In the genomic region with DNA sequence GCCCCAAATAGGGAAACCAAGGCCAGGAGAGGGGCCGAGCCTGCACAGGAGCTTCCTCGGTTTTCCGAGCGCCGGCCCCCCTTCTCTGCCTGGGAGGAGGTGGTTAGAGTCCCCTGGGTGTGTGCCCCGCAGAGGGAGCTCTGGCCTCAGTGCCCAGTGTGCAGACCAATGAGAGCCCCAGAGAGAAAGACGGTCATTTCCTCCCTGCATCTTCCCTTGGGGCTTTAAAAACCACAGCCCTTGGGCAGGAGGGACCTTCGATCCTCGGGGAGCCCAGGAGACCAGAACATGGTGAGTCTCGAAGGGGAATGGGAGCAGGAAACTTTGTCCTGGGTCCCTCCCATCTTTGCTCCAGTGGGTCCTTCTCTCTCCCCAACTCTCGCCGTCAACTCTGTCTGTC, we compare ENCODE assay signal across 2 cellular contexts.
TF ChIP-seq lines count a peak whose summit lies in the region.

C5AR1 (plus strand) TSS at position 254 of the 400 bp plus-strand sequence; CDS start at position 289, 35 bp downstream.

TF ChIP-seq in SK-N-SH treated with all-trans-retinoic acid at 6 μM for 48 hours, 23 proteins besides CTCF, POLR2A, EP300 and RAD21 (continued from another document):
- no peak for TF ChIP-seq POU6F1 (CRISPR knock-in tag; IDR thresholded peaks at IDR 0.05; ENCODE audit: borderline replicate concordance, low read depth)
- TF ChIP-seq ARNTL (CRISPR knock-in tag; IDR thresholded peaks at IDR 0.05; ENCODE audit: borderline replicate concordance, low read depth): no peak
- no peak for TF ChIP-seq PPARA (CRISPR knock-in tag; IDR thresholded peaks at IDR 0.05; ENCODE audit: borderline replicate concordance)
- TF ChIP-seq ISL1 (CRISPR knock-in tag; IDR thresholded peaks at IDR 0.05): no peak

TF ChIP-seq in SK-N-SH, 30 proteins besides CTCF, POLR2A, EP300 and RAD21 (continued from another document):
- TF ChIP-seq ZBTB33 (IDR thresholded peaks at IDR 0.05; ENCODE audit: borderline replicate concordance, low read depth): no peak
- TF ChIP-seq MXI1 (IDR thresholded peaks at IDR 0.05; ENCODE audit: low read depth, low read length): no peak
- no peak for TF ChIP-seq EZH2phosphoT487 (IDR thresholded peaks at IDR 0.05; ENCODE audit: borderline replicate concordance, low read depth)
- no peak for TF ChIP-seq MEF2A (IDR thresholded peaks at IDR 0.05; ENCODE audit: borderline replicate concordance, low read depth)
- no peak for TF ChIP-seq FOXM1 (IDR thresholded peaks at IDR 0.05; ENCODE audit: low read depth)
- TF ChIP-seq CHD2 (IDR thresholded peaks at IDR 0.05; ENCODE audit: low read length, partially characterized antibody): no peak
